In the genomic region with DNA sequence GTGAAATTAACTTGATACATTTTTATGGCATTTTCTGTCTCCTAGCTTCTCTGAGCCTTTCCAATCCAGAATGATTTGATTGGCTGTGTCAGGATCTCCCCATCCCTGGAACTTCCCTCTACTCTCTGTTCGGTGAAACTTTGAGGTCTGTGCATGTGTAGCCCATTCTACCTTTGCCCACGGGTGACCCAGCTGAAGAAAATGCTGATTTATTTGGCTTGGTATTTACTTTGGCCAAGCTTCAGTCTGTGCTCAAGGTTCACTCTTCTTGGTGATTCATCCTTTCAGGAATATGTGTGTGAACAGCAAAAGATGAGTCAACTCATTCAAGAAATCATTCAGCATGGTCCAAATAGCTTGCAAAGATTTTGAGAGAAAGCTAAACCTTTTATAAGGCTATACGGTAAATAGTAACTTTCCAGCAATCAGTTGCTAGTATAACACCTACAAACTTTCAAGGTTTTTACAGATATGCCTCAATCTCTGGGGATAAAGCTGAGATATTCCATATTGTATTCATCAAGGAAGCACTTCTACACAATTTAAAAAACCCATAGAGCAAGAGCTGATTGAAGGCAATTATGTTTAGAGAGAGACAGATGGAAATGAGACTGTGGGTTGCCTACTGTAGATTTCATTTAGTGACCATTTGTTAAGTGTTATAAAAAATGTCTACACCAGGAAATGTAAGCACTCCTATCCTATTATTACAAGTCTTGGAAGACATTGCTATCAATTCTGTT, we compare ENCODE assay signal across 12 cellular contexts.
A peak's percentile ranks its signal among the peaks of the same experiment; 100 is the strongest.
DNase-seq lines count a peak whose midpoint lies in the region; ATAC-seq and TF ChIP-seq lines count a peak whose summit lies in the region.
"Had no signal": no experiment of that assay in that cellular context is flagged by ENCODE, and none has a peak within 500 bp of the region (broad histone marks: within the 10 kb centered on the region; RNA-seq: fewer than 3 reads in every experiment).

No MANE protein-coding gene starts in this region.

- TF ChIP-seq CTCF in body of pancreas (IDR thresholded peaks at IDR 0.05) (no peak), mucosa of descending colon (IDR thresholded peaks at IDR 0.05) (no peak), osteoblast (IDR thresholded peaks at IDR 0.05; ENCODE audit: extremely low read depth, low read depth, low read length) (no peak), psoas muscle (IDR thresholded peaks at IDR 0.05) (no peak)

- H3K4me3 ChIP-seq in body of pancreas (no peak overlapping the region), mucosa of descending colon (no peak overlapping the region), osteoblast (ENCODE audit: insufficient read depth, low read length) (no peak overlapping the region), psoas muscle (no peak overlapping the region)

- H3K27me3 ChIP-seq in body of pancreas (no peaks in the 10 kb centered on the region), osteoblast (ENCODE audit: insufficient read depth, low read length) (no peaks in the 10 kb centered on the region), psoas muscle (ENCODE audit: insufficient read depth in 3 of 3, low read length in 2 of 3) (no peaks in the 10 kb centered on the region)

- DNase-seq in HT-29 (ENCODE audit: low spot score) (peak; percentile 87), body of pancreas (peak in 3 of 4 donors; percentile 19 to 27 (median 26)), mucosa of descending colon (no peak), osteoblast (ENCODE audit: insufficient read length, low spot score, missing footprints) (no peak), mesenteric fat pad (ENCODE audit: low spot score) (no peak), NCI-H146 (lab: John Stamatoyannopoulos, UW) (no peak), psoas muscle (no peak)
- DNase-seq: COR-L47, naive B cell, NCI-H526 treated with DMSO at 0.1 percent for 48 hours had no signal

- WGBS in body of pancreas, 2 donors: 29 to 34% methylated on average over 3 of the region's 3 CpGs
- 50 to 71% (median 57%) methylated on average over 3 of the region's 3 CpGs for WGBS in psoas muscle, 3 donors

- H2AFZ ChIP-seq in osteoblast (ENCODE audit: low read length): no peak overlapping the region

- H3K27ac ChIP-seq in body of pancreas (peak overlapping the region in 1 of 4 donors; percentile 32), osteoblast (ENCODE audit: low read depth, low read length) (no peak overlapping the region), psoas muscle (no peak overlapping the region)
- H3K27ac ChIP-seq: VCaP had no signal

- ATAC-seq in GM18505 (IDR thresholded peaks at IDR 0.05; ENCODE audit: unreplicated experiment) (peak; percentile 39), body of pancreas (peak; percentile 89), mucosa of descending colon (peak; percentile 54), psoas muscle (no peak)

- no peak overlapping the region for H3K4me2 ChIP-seq in osteoblast (ENCODE audit: insufficient read depth, low read length)

- H3K36me3 ChIP-seq in body of pancreas (replicated peaks in 1 of 2; ENCODE audit: insufficient read depth in 1 of 2, low read depth in 2 of 2) (no peaks in the 10 kb centered on the region), mucosa of descending colon (ENCODE audit: low read depth) (no peaks in the 10 kb centered on the region), osteoblast (ENCODE audit: insufficient read depth, low read length) (no peaks in the 10 kb centered on the region), psoas muscle (ENCODE audit: insufficient read depth in 1 of 2, low read depth in 1 of 2) (no peaks in the 10 kb centered on the region)

- H3K9me3 ChIP-seq in body of pancreas: no peaks in the 10 kb centered on the region
- H3K9me3 ChIP-seq in mucosa of descending colon: no peaks in the 10 kb centered on the region
- no peaks in the 10 kb centered on the region for H3K9me3 ChIP-seq in osteoblast (ENCODE audit: low read depth, low read length)
- no peaks in the 10 kb centered on the region for H3K9me3 ChIP-seq in psoas muscle

- H3K79me2 ChIP-seq in osteoblast (ENCODE audit: insufficient read depth, low read length): no peaks in the 10 kb centered on the region

- no peaks in the 10 kb centered on the region for H3K4me1 ChIP-seq in body of pancreas
- no peaks in the 10 kb centered on the region for H3K4me1 ChIP-seq in mucosa of descending colon (ENCODE audit: low read depth)
- no peaks in the 10 kb centered on the region for H3K4me1 ChIP-seq in osteoblast (ENCODE audit: insufficient read depth, low read length)
- no peaks in the 10 kb centered on the region for H3K4me1 ChIP-seq in psoas muscle

- TF ChIP-seq POLR2A in GM18505 (IDR thresholded peaks at IDR 0.05; ENCODE audit: borderline replicate concordance, extremely low read depth, insufficient read depth, insufficient read length) (no peak), body of pancreas (IDR thresholded peaks at IDR 0.05) (no peak)

- intact Hi-C loops in body of pancreas (cut with DNase I) (no loop called here), mucosa of descending colon (cut with DNase I, micrococcal nuclease) (no loop called here), psoas muscle (cut with DNase I) (no loop called here)

- no peaks in the 10 kb centered on the region for H4K20me1 ChIP-seq in osteoblast (ENCODE audit: insufficient read depth, low read length)

Comparison
In these comparisons a context has a peak if more than half of its experiments do, and no peak if none do; other contexts are left out.
1. ATAC-seq: peak in GM18505 (single experiment), body of pancreas (single experiment) and mucosa of descending colon (single experiment); none in psoas muscle (0 of 4).
2. DNase-seq: peak in HT-29 (single experiment) and body of pancreas (3 of 4); none in mucosa of descending colon (0 of 3), osteoblast (single experiment), mesenteric fat pad (single experiment), NCI-H146 (single experiment) and psoas muscle (0 of 2).